19 cellular contexts compared by ENCODE assay signal in genomic region chrX:151694661-151695582, GRCh38. TPM values are rescaled to one million over a fixed set of nuclear protein-coding genes. Genes with fewer than 3 reads are reported as not detected.
DNase-seq lines count a peak whose midpoint lies in the region; ATAC-seq and TF ChIP-seq lines count a peak whose summit lies in the region.
"Had no signal": no experiment of that assay in that cellular context is flagged by ENCODE, and none has a peak within 500 bp of the region (broad histone marks: within the 10 kb centered on the region; RNA-seq: fewer than 3 reads in every experiment).

Gene PRRG3 (plus strand): TSS chrX:151695458. CDS start chrX:151698815, 3,357 bp downstream.

- H3K4me3 Mint-ChIP-seq in progenitor cell of endocrine pancreas (ENCODE audit: low read depth) = peak within 1 kb of the TSS; percentile 76
- H3K4me3 Mint-ChIP-seq in naive thymus-derived CD8-positive, alpha-beta T cell = no peak within 1 kb of the TSS
- H3K4me3 Mint-ChIP-seq: stimulated activated naive CD8-positive, alpha-beta T cell treated with anti-CD3 and anti-CD28 coated beads, Interleukin-15, Interleukin-2, amounts not matched to agents 100 ng/mL and 50 ng/mL, for 24 hours had no signal

- peaks cover 3% of the 10 kb centered on the region for H3K36me3 Mint-ChIP-seq in progenitor cell of endocrine pancreas (ENCODE audit: insufficient read depth)
- no peaks in the 10 kb centered on the region for H3K36me3 Mint-ChIP-seq in naive thymus-derived CD8-positive, alpha-beta T cell
- H3K36me3 Mint-ChIP-seq: naive thymus-derived CD4-positive, alpha-beta T cell had no signal

- no peak within 1 kb of the TSS for H3K27ac ChIP-seq in iPS-18a (ENCODE audit: low read length)
- H3K27ac ChIP-seq: ascending aorta, VCaP had no signal

- POLR2A ChIA-PET in naive thymus-derived CD8-positive, alpha-beta T cell (lab: Charles Lee) = no interaction called here
- POLR2A ChIA-PET in GM10248 (lab: Yijun Ruan, JAX) = no interaction called here

- peaks cover 16% of the 10 kb centered on the region for H3K27me3 Mint-ChIP-seq in progenitor cell of endocrine pancreas
- peaks cover 6 to 40% (median 20%) of the 10 kb centered on the region in 5 donors for H3K27me3 Mint-ChIP-seq in naive thymus-derived CD8-positive, alpha-beta T cell

- no peaks in the 10 kb centered on the region for H3K4me1 ChIP-seq in ES-I3 (ENCODE audit: insufficient read depth, low read length)
- H3K4me1 ChIP-seq in NT2/D1 (ENCODE audit: insufficient read depth, insufficient read length) = no peaks in the 10 kb centered on the region
- H3K4me1 ChIP-seq in iPS-18a (ENCODE audit: control insufficient read depth, low read depth, low read length) = no peaks in the 10 kb centered on the region
- H3K4me1 ChIP-seq: ascending aorta had no signal

- no peak within 1 kb of the TSS for H3K27ac Mint-ChIP-seq in progenitor cell of endocrine pancreas
- no peak within 1 kb of the TSS for H3K27ac Mint-ChIP-seq in naive thymus-derived CD8-positive, alpha-beta T cell
- H3K27ac Mint-ChIP-seq: naive thymus-derived CD4-positive, alpha-beta T cell; stimulated activated naive CD8-positive, alpha-beta T cell treated with anti-CD3 and anti-CD28 coated beads, Interleukin-15, Interleukin-2, amounts not matched to agents 100 ng/mL and 50 ng/mL, for 24 hours had no signal

- no peak for DNase-seq in NT2/D1 (ENCODE audit: low read depth, low spot score)
- DNase-seq in progenitor cell of endocrine pancreas (ENCODE audit: low spot score, unreplicated experiment) = peak; percentile 40
- DNase-seq in NCI-H2171 treated with DMSO at 0.1 percent for 48 hours (lab: John Stamatoyannopoulos, UW) = no peak
- no peak for DNase-seq in naive thymus-derived CD8-positive, alpha-beta T cell
- DNase-seq in GM10248 (ENCODE audit: extremely low spot score) = no peak
- DNase-seq: activated gamma-delta T cell; DMS153; HCEC 1CT; naive thymus-derived CD4-positive, alpha-beta T cell; NCI-H1105 had no signal

- H3K4me3 ChIP-seq in NT2/D1 (ENCODE audit: insufficient read length, low read depth) (peak within 1 kb of the TSS; percentile 15), iPS-18a (ENCODE audit: low read length) (peak within 1 kb of the TSS; percentile 51)
- H3K4me3 ChIP-seq: ascending aorta, K562 had no signal

- peaks cover 5% of the 10 kb centered on the region for H3K4me1 Mint-ChIP-seq in progenitor cell of endocrine pancreas (ENCODE audit: low read depth)
- peaks cover 0 to 5% (median under 1%) of the 10 kb centered on the region in 4 donors for H3K4me1 Mint-ChIP-seq in naive thymus-derived CD8-positive, alpha-beta T cell

- H3K9ac ChIP-seq in ES-I3 (ENCODE audit: low read depth, low read length) (peak within 1 kb of the TSS; percentile 58), NT2/D1 (ENCODE audit: insufficient read length, low read depth) (no peak within 1 kb of the TSS), iPS-18a (ENCODE audit: low read length) (no peak within 1 kb of the TSS)

- no peak for TF ChIP-seq CTCF in progenitor cell of endocrine pancreas (IDR thresholded peaks at IDR 0.05; ENCODE audit: unreplicated experiment)
- no peak for TF ChIP-seq CTCF in GM10248 (IDR thresholded peaks at IDR 0.05; ENCODE audit: control extremely low read depth, extremely low read depth, low read depth, missing control alignments)

- H3K9me3 Mint-ChIP-seq in progenitor cell of endocrine pancreas (ENCODE audit: low read depth) = peaks cover 24% of the 10 kb centered on the region
- H3K9me3 Mint-ChIP-seq in naive thymus-derived CD8-positive, alpha-beta T cell = no peaks in the 10 kb centered on the region
- H3K9me3 Mint-ChIP-seq: stimulated activated naive CD8-positive, alpha-beta T cell treated with anti-CD3 and anti-CD28 coated beads, Interleukin-15, Interleukin-2, amounts not matched to agents 100 ng/mL and 50 ng/mL, for 24 hours had no signal

- CTCF ChIA-PET in GM10248 (lab: Yijun Ruan, JAX) = no interaction called here

- ATAC-seq in naive thymus-derived CD8-positive, alpha-beta T cell = no peak
- ATAC-seq: K562; naive thymus-derived CD4-positive, alpha-beta T cell; SK-N-SH treated with all-trans-retinoic acid at 6 μM for 48 hours had no signal

- H3K9me3 ChIP-seq in ES-I3 (ENCODE audit: control insufficient read depth, insufficient read depth, low read length) (no peaks in the 10 kb centered on the region), NT2/D1 (ENCODE audit: insufficient read depth, low read length) (no peaks in the 10 kb centered on the region), iPS-18a (ENCODE audit: control insufficient read depth, low read depth, low read length) (peaks cover 4% of the 10 kb centered on the region)
- H3K9me3 ChIP-seq: ascending aorta had no signal

- H3K27me3 ChIP-seq in NT2/D1 (ENCODE audit: insufficient read depth, insufficient read length) (no peaks in the 10 kb centered on the region), iPS-18a (ENCODE audit: control insufficient read depth, insufficient read depth, low read length) (peaks cover 20% of the 10 kb centered on the region)
- H3K27me3 ChIP-seq: ascending aorta had no signal

- no peaks in the 10 kb centered on the region; the same call in 1 of the 2 replicates for H3K36me3 ChIP-seq in ES-I3 (ENCODE audit: insufficient read depth, low read length)
- no peaks in the 10 kb centered on the region for H3K36me3 ChIP-seq in NT2/D1 (ENCODE audit: insufficient read depth, insufficient read length, low read length)
- H3K36me3 ChIP-seq in iPS-18a (ENCODE audit: control insufficient read depth, low read depth, low read length) = no peaks in the 10 kb centered on the region
- H3K36me3 ChIP-seq: ascending aorta had no signal

RNA-seq across cellular contexts. Expression of gene PRRG3, which starts in this region (rescaled TPM):
- total RNA-seq in progenitor cell of endocrine pancreas = 5.6 and 5.9 TPM in 2 replicates
- total RNA-seq in naive thymus-derived CD8-positive, alpha-beta T cell = not detected
- not detected for polyA plus RNA-seq in naive thymus-derived CD8-positive, alpha-beta T cell
- total RNA-seq: ascending aorta; fibroblast of villous mesenchyme; K562; naive thymus-derived CD4-positive, alpha-beta T cell had no signal
- polyA plus RNA-seq: BJ; K562; naive thymus-derived CD4-positive, alpha-beta T cell had no signal
